In genomic region chr11:32427935-32428664, GRCh38 we compare ENCODE assay signal across 2 cellular contexts.
TF ChIP-seq lines count a peak whose summit lies in the region.

No MANE protein-coding gene starts in this region.

TF ChIP-seq in HepG2, 621 proteins besides CTCF, POLR2A, EP300 and RAD21:
- TF ChIP-seq FOXA3 (CRISPR knock-in tag; IDR thresholded peaks at IDR 0.05) (no peak), ZNF777 (CRISPR knock-in tag; IDR thresholded peaks at IDR 0.05) (peak; percentile 44; the same call in 1 of the 2 replicates), ZNF30 (CRISPR knock-in tag; IDR thresholded peaks at IDR 0.05) (no peak)

TF ChIP-seq in H1, 55 proteins besides CTCF, POLR2A, EP300 and RAD21:
- no peak for TF ChIP-seq TBP (IDR thresholded peaks at IDR 0.05; ENCODE audit: low read depth, low read length)
- TF ChIP-seq E2F6 (IDR thresholded peaks at IDR 0.05) = peak; percentile 60
- TF ChIP-seq SUZ12 (IDR thresholded peaks at IDR 0.05; ENCODE audit: low read length) = peak; percentile 78
- no peak for TF ChIP-seq KDM4A (IDR thresholded peaks at IDR 0.05; ENCODE audit: low read depth, low read length, severe bottlenecking)
- TF ChIP-seq YY1 (IDR thresholded peaks at IDR 0.05; ENCODE audit: low read depth, low read length) = no peak
- TF ChIP-seq, protein P1, sequence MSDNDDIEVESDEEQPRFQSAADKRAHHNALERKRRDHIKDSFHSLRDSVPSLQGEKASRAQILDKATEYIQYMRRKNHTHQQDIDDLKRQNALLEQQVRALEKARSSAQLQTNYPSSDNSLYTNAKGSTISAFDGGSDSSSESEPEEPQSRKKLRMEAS (IDR thresholded peaks at IDR 0.05) = peak; percentile 82
- TF ChIP-seq EZH2 (IDR thresholded peaks at IDR 0.05; ENCODE audit: low read depth, low read length, severe bottlenecking) = peak; percentile 63
- no peak for TF ChIP-seq CHD1 (IDR thresholded peaks at IDR 0.05; ENCODE audit: low read depth, low read length)
- peak; percentile 53 for TF ChIP-seq RNF2 (IDR thresholded peaks at IDR 0.05; ENCODE audit: borderline replicate concordance, low read depth, low read length, missing control alignments, poor library complexity, severe bottlenecking)
- TF ChIP-seq SP4 (IDR thresholded peaks at IDR 0.05; ENCODE audit: low read length) = no peak
- peak; percentile 16 for TF ChIP-seq CTBP2 (IDR thresholded peaks at IDR 0.05; ENCODE audit: borderline replicate concordance, insufficient read depth, insufficient read length, low read length)
